8 cellular contexts compared by ENCODE assay signal in the genomic region with DNA sequence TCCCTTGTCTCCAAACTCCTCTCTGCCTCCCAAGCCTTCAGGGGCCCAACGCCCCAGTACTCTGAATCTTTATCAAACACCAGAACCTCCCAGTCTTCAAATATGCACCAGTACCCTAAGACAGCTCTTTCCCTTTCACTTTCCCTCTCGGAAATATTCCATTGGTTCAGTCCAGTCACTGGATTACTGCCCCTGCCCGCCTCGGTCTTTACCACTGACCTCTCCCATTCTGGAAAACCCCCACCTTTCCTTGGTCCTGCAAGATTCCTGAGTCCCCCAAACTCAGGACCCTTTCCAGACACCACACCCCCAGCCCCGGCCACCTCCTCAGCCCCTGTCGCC. TPM values are rescaled to one million over a fixed set of nuclear protein-coding genes. Genes with fewer than 3 reads are reported as not detected.
DNase-seq lines count a peak whose midpoint lies in the region; ATAC-seq and TF ChIP-seq lines count a peak whose summit lies in the region.

No MANE protein-coding gene starts in this region.

- H3K36me3 ChIP-seq in PC-3 (ENCODE audit: low read depth, low read length) (no peaks in the 10 kb centered on the region), duodenal mucosa (ENCODE audit: control insufficient read depth in 1 of 2, insufficient read depth in 2 of 2, low read length in 2 of 2) (peaks cover 5 to 6% of the 10 kb centered on the region in 2 donors)

- peaks cover 18% of the 10 kb centered on the region for H3K36me3 Mint-ChIP-seq in mesothelial cell of epicardium

- H3K27ac ChIP-seq in PC-3 (ENCODE audit: low read length) (peak overlapping the region; percentile 39; the same call in 1 of the 2 replicates), duodenal mucosa (ENCODE audit: low read depth, low read length) (peak overlapping the region; percentile 86)

- DNase-seq in Daoy (ENCODE audit: low read depth), result peak; percentile 49
- DNase-seq in PC-3, result no peak
- DNase-seq in mesothelial cell of epicardium (ENCODE audit: low spot score in 2 of 2, unreplicated experiment in 2 of 2), result no peak
- no peak for DNase-seq in LoVo (ENCODE audit: low spot score)
- no peak for DNase-seq in HuH-7.5 (ENCODE audit: low spot score)
- DNase-seq in stimulated activated CD4-positive, alpha-beta T cell treated with anti-CD3 and anti-CD28 coated beads, Interleukin-2, amount 100 ng/mL, for 48 hours, result no peak

- H3K4me1 ChIP-seq in PC-3 (ENCODE audit: insufficient read depth, low read length) (peaks cover 14% of the 10 kb centered on the region), duodenal mucosa (ENCODE audit: control insufficient read depth in 1 of 2, insufficient read depth in 2 of 2, low read length in 2 of 2) (peaks cover 9 to 15% of the 10 kb centered on the region in 2 donors)

- ATAC-seq in PC-3 (peak; percentile 4; the same call in 1 of the 2 replicates), HG02642 (IDR thresholded peaks at IDR 0.05; ENCODE audit: poor library complexity, unreplicated experiment) (no peak)

- H3K4me1 Mint-ChIP-seq in mesothelial cell of epicardium, result peaks cover 36% of the 10 kb centered on the region

- H3K27me3 Mint-ChIP-seq in mesothelial cell of epicardium (ENCODE audit: low read depth), result no peaks in the 10 kb centered on the region

- H3K9me3 ChIP-seq in PC-3 (ENCODE audit: low read length) (no peaks in the 10 kb centered on the region), duodenal mucosa (ENCODE audit: control insufficient read depth in 1 of 2, low read length in 2 of 2) (no peaks in the 10 kb centered on the region)

- peak overlapping the region; percentile 95 for H3K27ac Mint-ChIP-seq in mesothelial cell of epicardium

- H3K4me3 ChIP-seq in PC-3 (ENCODE audit: low read length) (peak overlapping the region; percentile 90), duodenal mucosa (ENCODE audit: low read depth in 1 of 2, low read length in 2 of 2) (peak overlapping the region; percentile 89 to 99)

- no peaks in the 10 kb centered on the region for H4K20me1 ChIP-seq in PC-3 (ENCODE audit: low read length)

- no peaks in the 10 kb centered on the region for H3K9me2 ChIP-seq in PC-3 (replicated peaks; ENCODE audit: low read length)

- H3K79me2 ChIP-seq in PC-3 (ENCODE audit: low read length), result peaks cover 54% of the 10 kb centered on the region

- H3K4me3 Mint-ChIP-seq in mesothelial cell of epicardium, result peak overlapping the region; percentile 93

- POLR2A ChIA-PET in PC-3 (lab: Charles Lee; ENCODE audit: unreplicated experiment), result no interaction called here

- TF ChIP-seq CTCF in PC-3 (conservative IDR thresholded peaks at IDR 0.05; ENCODE audit: low read depth, low read length) (no peak), mesothelial cell of epicardium (IDR thresholded peaks at IDR 0.05; ENCODE audit: unreplicated experiment) (no peak)

- intact Hi-C loops in PC-3 (cut with micrococcal nuclease), result loop anchor here (1.0 kb wide), 1 partner anchor 26 kb away; no protein-coding TSS in a partner anchor

- CTCF ChIA-PET in PC-3 (lab: Charles Lee), result no interaction called here

- H3K27me3 ChIP-seq in PC-3 (ENCODE audit: low read length) (no peaks in the 10 kb centered on the region), duodenal mucosa (ENCODE audit: control insufficient read depth in 1 of 2, insufficient read depth in 2 of 2, low read length in 2 of 2) (no peaks in the 10 kb centered on the region)

- H3F3A ChIP-seq in PC-3 (ENCODE audit: low read length, unreplicated experiment), result peaks cover 7% of the 10 kb centered on the region

- H3K4me2 ChIP-seq in PC-3 (ENCODE audit: low read length), result peak overlapping the region; percentile 89

- peak overlapping the region; percentile 86 for H2AFZ ChIP-seq in PC-3 (ENCODE audit: low read length)

- H3K9me3 Mint-ChIP-seq in mesothelial cell of epicardium, result peaks cover 12% of the 10 kb centered on the region

- BruUV-seq in PC-3 (replicated peaks; lab: Mats Ljungman, UMichigan), result no TSS peak

- H3K9ac ChIP-seq in PC-3 (ENCODE audit: low read length) (peak overlapping the region; percentile 90), duodenal mucosa (ENCODE audit: low read depth in 1 of 2, low read length in 2 of 2) (peak overlapping the region; percentile 83 to 87)

RNA-seq across cellular contexts. Expression of a gene that starts 0.7 kb away (rescaled TPM):
- total RNA-seq in Daoy (2014; rRNA removed; shearing (Covaris generic)), result 62.3 and 66.9 TPM in 2 replicates
- 22.7 and 45.2 TPM in 2 replicates for total RNA-seq in PC-3 (2014; rRNA removed)
- total RNA-seq in mesothelial cell of epicardium, result 44.2 to 47.4 TPM (median 47.3 TPM) in 3 replicates

RNA-seq across cellular contexts. Expression of a gene that starts 37.1 kb away (rescaled TPM):
- 474 and 499 TPM in 2 replicates for total RNA-seq in Daoy (2014; rRNA removed; shearing (Covaris generic))
- 193 and 220 TPM in 2 replicates for total RNA-seq in PC-3 (2014; rRNA removed)
- 108 to 111 TPM (median 109 TPM) in 3 replicates for total RNA-seq in mesothelial cell of epicardium
